Comparison of ENCODE assay signal across 16 cellular contexts in genomic region chr11:13224324-13224723, GRCh38. TPM values are rescaled to one million over a fixed set of nuclear protein-coding genes. Genes with fewer than 3 reads are reported as not detected.
A peak's percentile ranks its signal among the peaks of the same experiment; 100 is the strongest.
DNase-seq lines count a peak whose midpoint lies in the region; ATAC-seq, FAIRE-seq and TF ChIP-seq lines count a peak whose summit lies in the region.
"Had no signal": no experiment of that assay in that cellular context is flagged by ENCODE, and none has a peak within 500 bp of the region (broad histone marks: within the 10 kb centered on the region; RNA-seq: fewer than 3 reads in every experiment).

No MANE protein-coding gene starts in this region.

- H3K27me3 ChIP-seq in RWPE2 (ENCODE audit: insufficient read depth, poor library complexity, severe bottlenecking) = no peaks in the 10 kb centered on the region
- no peaks in the 10 kb centered on the region for H3K27me3 ChIP-seq in keratinocyte (ENCODE audit: control insufficient read depth, extremely low read depth, insufficient read depth, low read length)
- H3K27me3 ChIP-seq: BLaER1 had no signal

- H3K4me2 ChIP-seq in keratinocyte (ENCODE audit: control insufficient read depth, extremely low read depth, insufficient read depth, low read depth, low read length) = no peak overlapping the region
- H3K4me2 ChIP-seq: BLaER1 had no signal

- H3K36me3 ChIP-seq in HEK293 (ENCODE audit: control insufficient read depth in 2 of 2, insufficient read depth in 1 of 2, low read length in 2 of 2) (no peaks in the 10 kb centered on the region), RWPE2 (ENCODE audit: low read depth) (no peaks in the 10 kb centered on the region), keratinocyte (ENCODE audit: control insufficient read depth in 2 of 2, extremely low read depth in 1 of 2, insufficient read depth in 2 of 2, low read length in 2 of 2) (no peaks in the 10 kb centered on the region)
- H3K36me3 ChIP-seq: BLaER1 had no signal

- H3K4me3 ChIP-seq in HEK293 (ENCODE audit: low read depth, low read length) = no peak overlapping the region
- H3K4me3 ChIP-seq in RWPE2 (ENCODE audit: severe bottlenecking) = no peak overlapping the region
- H3K4me3 ChIP-seq in keratinocyte (ENCODE audit: control insufficient read depth in 2 of 3, extremely low read depth in 1 of 3, insufficient read depth in 2 of 3, low read depth in 1 of 3, low read length in 3 of 3) = no peak overlapping the region
- H3K4me3 ChIP-seq: BLaER1 had no signal

- no peaks in the 10 kb centered on the region for H3K9me1 ChIP-seq in keratinocyte (ENCODE audit: control insufficient read depth, extremely low read depth, insufficient read depth, low read length)

- TF ChIP-seq CTCF in HEK293 (tag by site-specific recombination; IDR thresholded peaks at IDR 0.05) = no peak
- no peak for TF ChIP-seq CTCF in RWPE2 (IDR thresholded peaks at IDR 0.05; ENCODE audit: poor library complexity, severe bottlenecking)
- TF ChIP-seq CTCF in keratinocyte (optimal IDR thresholded peaks at IDR 0.05 in 1 of 3, IDR thresholded peaks at IDR 0.05 in 1 of 3, conservative IDR thresholded peaks at IDR 0.05 in 1 of 3; ENCODE audit: extremely low read depth in 1 of 3, insufficient read depth in 2 of 3, low read length in 3 of 3) = no peak

- no peak overlapping the region for H2AFZ ChIP-seq in keratinocyte (ENCODE audit: control insufficient read depth, low read length)

- no peak overlapping the region for H3K9ac ChIP-seq in keratinocyte (ENCODE audit: control insufficient read depth, extremely low read depth, insufficient read depth, low read length)
- H3K9ac ChIP-seq: BLaER1 had no signal

- CTCF ChIA-PET in HEK293 (lab: Yijun Ruan, JAX) = interaction anchor here (1.5 to 3.9 kb wide), 2 partner anchors 14 to 130 kb away, joined by 5 to 18 read pairs; no protein-coding TSS in a partner anchor

- H3K4me1 ChIP-seq in HEK293 (ENCODE audit: control insufficient read depth, insufficient read depth, low read length) (no peaks in the 10 kb centered on the region), RWPE2 (ENCODE audit: insufficient read depth, poor library complexity, severe bottlenecking) (peaks cover 22% of the 10 kb centered on the region), keratinocyte (ENCODE audit: control insufficient read depth, extremely low read depth, insufficient read depth, low read length) (peaks cover 47% of the 10 kb centered on the region)

- peak; percentile 34 for DNase-seq in EH (ENCODE audit: low read depth)
- DNase-seq in RWPE2 (ENCODE audit: low spot score) = no peak
- no peak for DNase-seq in keratinocyte (ENCODE audit: low read depth, low spot score)
- DNase-seq in DMS53 treated with DMSO at 0.1 percent for 48 hours (lab: John Stamatoyannopoulos, UW; ENCODE audit: unreplicated experiment) = no peak
- DNase-seq in NCI-H2029 treated with DMSO at 0.1 percent for 48 hours (lab: John Stamatoyannopoulos, UW) = no peak
- DNase-seq: 8988T; Calu3; CD4-positive, alpha-beta memory T cell; DND-41; GF-D8; GOT3; H9 had no signal

- H3K9me3 ChIP-seq in HEK293 (ENCODE audit: control insufficient read depth, insufficient read depth, low read depth, low read length) = no peaks in the 10 kb centered on the region
- no peaks in the 10 kb centered on the region for H3K9me3 ChIP-seq in RWPE2 (ENCODE audit: severe bottlenecking)
- no peaks in the 10 kb centered on the region for H3K9me3 ChIP-seq in keratinocyte (ENCODE audit: control insufficient read depth, low read depth, low read length)
- H3K9me3 ChIP-seq: BLaER1 had no signal

- H3K27ac ChIP-seq in HEK293 (ENCODE audit: extremely low read depth, low read depth, low read length) = no peak overlapping the region
- H3K27ac ChIP-seq in RWPE2 (ENCODE audit: poor library complexity, severe bottlenecking) = no peak overlapping the region
- H3K27ac ChIP-seq in keratinocyte (ENCODE audit: control insufficient read depth, insufficient read depth, low read length) = no peak overlapping the region
- H3K27ac ChIP-seq: BLaER1 had no signal

- dilution Hi-C loops in keratinocyte (cut with MboI; ENCODE audit: extremely low pct_ligation_motif_present, low sequenced_read_pairs) = no loop called here

- H4K20me1 ChIP-seq in keratinocyte (ENCODE audit: control insufficient read depth, extremely low read depth, insufficient read depth, low read length) = no peaks in the 10 kb centered on the region
- H4K20me1 ChIP-seq: BLaER1 had no signal

- ATAC-seq in RWPE2 (ENCODE audit: low read depth) (0 out of 3 replicates have a peak, but pooled peaks have one; percentile 43), GM18868 (IDR thresholded peaks at IDR 0.05; ENCODE audit: unreplicated experiment) (no peak), HG03097 (IDR thresholded peaks at IDR 0.05; ENCODE audit: low FRiP score, unreplicated experiment) (no peak)

- H3K79me2 ChIP-seq in keratinocyte (ENCODE audit: control insufficient read depth, insufficient read depth, low read length) = no peaks in the 10 kb centered on the region

- peak; percentile 94 for FAIRE-seq in keratinocyte (lab: Jason Lieb, UNC)

- POLR2A ChIA-PET in HEK293 (lab: Yijun Ruan, JAX) = no interaction called here

TF ChIP-seq in HEK293, 187 proteins besides CTCF, POLR2A, EP300 and RAD21:
- TF ChIP-seq ZNF24 (tag by site-specific recombination; IDR thresholded peaks at IDR 0.05) = no peak
- no peak for TF ChIP-seq ZNF629 (tag by site-specific recombination; IDR thresholded peaks at IDR 0.05)
- TF ChIP-seq ZNF169 (tag by site-specific recombination; IDR thresholded peaks at IDR 0.05) = no peak
- TF ChIP-seq ZNF184 (tag by site-specific recombination; IDR thresholded peaks at IDR 0.05) = no peak
- TF ChIP-seq ZBTB8A (tag by site-specific recombination; IDR thresholded peaks at IDR 0.05) = no peak
- TF ChIP-seq ZNF623 (tag by site-specific recombination; IDR thresholded peaks at IDR 0.05) = peak; percentile 72
- no peak for TF ChIP-seq YY1 (tag by site-specific recombination; IDR thresholded peaks at IDR 0.05)

RNA-seq across cellular contexts. Expression of gene BMAL1, which starts 53.3 kb away (rescaled TPM):
- polyA plus RNA-seq in keratinocyte = 18.9 to 27.5 TPM (median 22.6 TPM) in 3 replicates
- polyA plus RNA-seq in keratinocyte (2011; ENCODE audit: low read depth) = 31.7 TPM
- polyA plus RNA-seq in keratinocyte (2011; cell fraction: cytosol; rRNA removed) = 14.7 and 32.0 TPM in 2 replicates
- 25.5 and 36.9 TPM in 2 replicates for polyA plus RNA-seq in keratinocyte (2011; cell fraction: nucleus; rRNA removed)
- 13.8 and 19.4 TPM in 2 replicates for polyA plus RNA-seq in keratinocyte (2012; ENCODE audit: low replicate concordance)
- 20.0 to 40.1 TPM (median 27.1 TPM) in 3 replicates for polyA minus RNA-seq in keratinocyte
- polyA minus RNA-seq in keratinocyte (2011; cell fraction: cytosol; rRNA and poly(A)+ RNA removed) = 17.5 TPM
- 26.6 and 44.0 TPM in 2 replicates for polyA minus RNA-seq in keratinocyte (2011; cell fraction: nucleus; rRNA and poly(A)+ RNA removed)
